Comparison of ENCODE assay signal across 10 cellular contexts in genomic region chr10:69567920-69568319, GRCh38. TPM values are rescaled to one million over a fixed set of nuclear protein-coding genes. Genes with fewer than 3 reads are reported as not detected.
DNase-seq lines count a peak whose midpoint lies in the region; ATAC-seq and TF ChIP-seq lines count a peak whose summit lies in the region.
"Had no signal": no experiment of that assay in that cellular context is flagged by ENCODE, and none has a peak within 500 bp of the region (broad histone marks: within the 10 kb centered on the region; RNA-seq: fewer than 3 reads in every experiment).

No MANE protein-coding gene starts in this region.

- ATAC-seq in GM21367 (IDR thresholded peaks at IDR 0.05; ENCODE audit: unreplicated experiment), result no peak

- H3K9me3 ChIP-seq in cardiac muscle cell (ENCODE audit: low read depth) (no peaks in the 10 kb centered on the region), adrenal gland (replicated peaks in 1 of 3) (no peaks in the 10 kb centered on the region)

- DNase-seq in cardiac muscle cell (ENCODE audit: low read depth in 1 of 2, low spot score in 1 of 2), result peak; percentile 75 to 87
- no peak for DNase-seq in cardiac septum (ENCODE audit: low spot score)
- peak; percentile 44 to 64 (median 54) for DNase-seq in adrenal gland
- peak; percentile 87 for DNase-seq in islet precursor cell
- no peak for DNase-seq in SW 1271 (lab: John Stamatoyannopoulos, UW)
- no peak for DNase-seq in NCI-H1048 (lab: John Stamatoyannopoulos, UW)
- no peak for DNase-seq in T-helper 9 cell

- TF ChIP-seq POLR2A in adrenal gland (IDR thresholded peaks at IDR 0.05), result no peak

- H3K36me3 ChIP-seq in cardiac muscle cell (no peaks in the 10 kb centered on the region), adrenal gland (replicated peaks in 1 of 2) (no peaks in the 10 kb centered on the region)

- no peak overlapping the region for H3K27ac ChIP-seq in cardiac muscle cell
- no peak overlapping the region for H3K27ac ChIP-seq in adrenal gland

- TF ChIP-seq CTCF in cardiac muscle cell (IDR thresholded peaks at IDR 0.05; ENCODE audit: low read depth, low read length), result no peak
- TF ChIP-seq CTCF in adrenal gland (IDR thresholded peaks at IDR 0.05), result no peak

- H3K4me3 ChIP-seq in cardiac muscle cell (no peak overlapping the region), adrenal gland (no peak overlapping the region)

- H3K27me3 ChIP-seq in cardiac muscle cell, result peaks cover 99% of the 10 kb centered on the region
- H3K27me3 ChIP-seq in adrenal gland, result peaks cover 74% of the 10 kb centered on the region

- H3K4me1 ChIP-seq in cardiac muscle cell (ENCODE audit: low read depth) (no peaks in the 10 kb centered on the region), adrenal gland (replicated peaks in 1 of 2) (peaks cover 0 to 6% of the 10 kb centered on the region in 2 donors)

- intact Hi-C loops in cardiac septum (cut with DNase I), result no loop called here
- intact Hi-C loops in adrenal gland (cut with DNase I), result no loop called here

- WGBS in adrenal gland, 4 donors, result 5 to 11% (median 9%) methylated on average over 9 to 15 of the region's 15 CpGs

RNA-seq across cellular contexts. Expression of gene NEUROG3, which starts 5.3 kb away (rescaled TPM):
- total RNA-seq in cardiac muscle cell, result not detected in 2 replicates
- polyA plus RNA-seq in cardiac muscle cell, result not detected in 2 replicates
- total RNA-seq in cardiac septum, result not detected
- under 1 TPM in 3 of 8 donors, not detected in 5; 0.28 to 0.78 (median 0.48) TPM for total RNA-seq in adrenal gland
- polyA plus RNA-seq in adrenal gland, result under 1 TPM in 1 of 3 donors, not detected in 2; 0.07 TPM
- total RNA-seq: CD4-positive, alpha-beta T cell had no signal
- polyA plus RNA-seq: esophagus had no signal

Comparison
In these comparisons a context has a peak if more than half of its experiments do, and no peak if none do; other contexts are left out.
1. DNase-seq: peak in cardiac muscle cell (2 of 2), adrenal gland (7 of 7) and islet precursor cell (single experiment); none in cardiac septum (single experiment), SW 1271 (0 of 2), NCI-H1048 (single experiment) and T-helper 9 cell (single experiment).